In the genomic region with DNA sequence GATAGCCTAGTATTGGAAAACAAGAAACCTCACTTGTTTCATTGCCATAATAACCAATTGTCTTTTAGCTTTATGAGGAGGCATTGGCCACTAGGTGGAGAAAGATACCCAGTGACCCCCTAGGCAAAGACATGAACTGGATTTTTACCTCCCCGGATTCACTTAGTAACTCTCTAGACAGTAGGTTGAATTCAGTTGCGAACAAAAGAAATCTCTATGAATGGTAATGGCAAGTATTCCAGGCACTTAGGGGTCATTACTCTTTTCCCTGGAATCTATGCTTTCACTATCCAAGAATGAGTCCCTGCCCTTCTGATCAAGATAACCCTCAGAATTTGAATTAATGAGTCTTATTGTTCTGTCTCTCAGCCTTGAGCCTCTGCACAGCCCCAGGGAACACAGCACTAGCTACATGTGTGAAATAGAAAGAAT, we compare ENCODE assay signal across 8 cellular contexts. TPM values are rescaled to one million over a fixed set of nuclear protein-coding genes. Genes with fewer than 3 reads are reported as not detected.
A peak's percentile ranks its signal among the peaks of the same experiment; 100 is the strongest.
DNase-seq lines count a peak whose midpoint lies in the region; ATAC-seq and TF ChIP-seq lines count a peak whose summit lies in the region.

No MANE protein-coding gene starts in this region.

- peak overlapping the region; percentile 50 for H2AFZ ChIP-seq in ACC112 (ENCODE audit: low read length, unreplicated experiment)

- DNase-seq in H7 (peak; percentile 60), NCI-H524 treated with DMSO at 0.1 percent for 48 hours (lab: John Stamatoyannopoulos, UW) (peak; percentile 52), coronary artery (ENCODE audit: low spot score) (no peak), lung (ENCODE audit: low spot score) (no peak)
- DNase-seq in activated naive CD4-positive, alpha-beta T cell treated with Interleukin-2 at 50 U/mL for 16 hours, result no peak

- peaks cover 10% of the 10 kb centered on the region; the same call in 1 of the 2 replicates for H3K27me3 ChIP-seq in ACC112 (ENCODE audit: insufficient read depth, low read length)
- no peaks in the 10 kb centered on the region for H3K27me3 ChIP-seq in H7 (ENCODE audit: control insufficient read depth, insufficient read depth, low read length)
- H3K27me3 ChIP-seq in lung (ENCODE audit: control insufficient read depth, insufficient read depth), result no peaks in the 10 kb centered on the region

- peaks cover 2% of the 10 kb centered on the region in 2 donors for H3K9me3 ChIP-seq in lung (ENCODE audit: control insufficient read depth in 2 of 2, insufficient read depth in 1 of 2, low read length in 1 of 2)

- peak overlapping the region; percentile 5; the same call in 1 of the 2 replicates for H3K4me3 ChIP-seq in ACC112 (ENCODE audit: low read depth, low read length)
- H3K4me3 ChIP-seq in H7 (ENCODE audit: insufficient read depth, low read depth, low read length), result no peak overlapping the region
- no peak overlapping the region for H3K4me3 ChIP-seq in coronary artery
- H3K4me3 ChIP-seq in lung, result no peak overlapping the region

- H3K27ac ChIP-seq in ACC112 (ENCODE audit: low read depth, low read length) (no peak overlapping the region), coronary artery (no peak overlapping the region), lung (ENCODE audit: low read depth in 1 of 2, low read length in 1 of 2) (no peak overlapping the region)

- TF ChIP-seq CTCF in coronary artery (IDR thresholded peaks at IDR 0.05) (peak; percentile 31), lung (IDR thresholded peaks at IDR 0.05; ENCODE audit: control extremely low read depth, extremely low read depth) (peak; percentile 3)

- H3K4me1 ChIP-seq in ACC112 (ENCODE audit: control insufficient read depth, insufficient read depth, low read length, unreplicated experiment) (peaks cover 6% of the 10 kb centered on the region), lung (ENCODE audit: control insufficient read depth in 2 of 2, insufficient read depth in 2 of 2, low read length in 2 of 2) (peaks cover 0 to 5% of the 10 kb centered on the region in 2 donors)

- ATAC-seq in lung (ENCODE audit: insufficient read depth, low FRiP score), result peak; percentile 19
- no peak for ATAC-seq in HG03378 (IDR thresholded peaks at IDR 0.05; ENCODE audit: unreplicated experiment)
- ATAC-seq in GM21526 (IDR thresholded peaks at IDR 0.05; ENCODE audit: low FRiP score, unreplicated experiment), result no peak

- no peaks in the 10 kb centered on the region for H3K79me2 ChIP-seq in ACC112 (ENCODE audit: control insufficient read depth, insufficient read depth, low read length, unreplicated experiment)

- no peaks in the 10 kb centered on the region for H3K36me3 ChIP-seq in ACC112 (ENCODE audit: insufficient read depth, low read length)
- H3K36me3 ChIP-seq in H7 (replicated peaks; ENCODE audit: control insufficient read depth, insufficient read depth, low read length), result no peaks in the 10 kb centered on the region
- no peaks in the 10 kb centered on the region for H3K36me3 ChIP-seq in lung (ENCODE audit: control insufficient read depth in 2 of 2, insufficient read depth in 2 of 2, low read length in 2 of 2)

- WGBS in lung, 2 donors, result 25 to 27% methylated on average over 2 of the region's 2 CpGs

RNA-seq across cellular contexts. Expression of gene RHOJ, which starts 29.5 kb away (rescaled TPM):
- total RNA-seq in H7 (2014; rRNA removed; shearing (Covaris generic)), result not detected in 2 replicates
- total RNA-seq in lung, result 10 to 100 TPM; 22.9 to 25.7 TPM
- polyA plus RNA-seq in lung, result 10 to 100 TPM; 10.2 to 12.7 TPM

Comparison
In these comparisons a context has a peak if more than half of its experiments do, and no peak if none do; other contexts are left out.
1. DNase-seq: peak in H7 (single experiment) and NCI-H524 treated with DMSO at 0.1 percent for 48 hours (single experiment); none in coronary artery (single experiment), lung (single experiment) and activated naive CD4-positive, alpha-beta T cell treated with Interleukin-2 at 50 U/mL for 16 hours (single experiment).
2. RNA of gene RHOJ, which starts 29.5 kb away (total RNA-seq): 22.9 to 25.7 TPM in lung; not detected in H7; every median in the first group is over 10 times any median in the second.